Comparison of ENCODE assay signal across 29 cellular contexts in genomic region chr7:109351493-109351892, GRCh38.
"Had no signal": no experiment of that assay in that cellular context is flagged by ENCODE, and none has a peak within 500 bp of the region (broad histone marks: within the 10 kb centered on the region; RNA-seq: fewer than 3 reads in every experiment).

No MANE protein-coding gene starts in this region.

- H3K9me3 Mint-ChIP-seq: stimulated activated naive CD8-positive, alpha-beta T cell treated with anti-CD3 and anti-CD28 coated beads, Interleukin-15, Interleukin-2, amounts not matched to agents 100 ng/mL and 50 ng/mL, for 24 hours; type B pancreatic cell had no signal

- H3K4me1 Mint-ChIP-seq: stimulated activated effector memory CD8-positive, alpha-beta T cell treated with anti-CD3 and anti-CD28 coated beads, Interleukin-12 subunit alpha, Interleukin-12 subunit beta, amount 100 ng/mL, for 72 hours; stimulated activated memory B cell treated with anti-CD40 and anti-IgM and Interleukin-4, amounts not matched to agents 10 μg/mL and 1 μg/mL and 100 μg/mL, for 72 hours; stimulated activated naive B cell treated with anti-CD40 and anti-IgM and Interleukin-4, amounts not matched to agents 10 μg/mL and 1 μg/mL and 100 μg/mL, for 72 hours; stimulated activated naive CD8-positive, alpha-beta T cell treated with anti-CD3 and anti-CD28 coated beads, Interleukin-15, amount 100 ng/mL, for 72 hours had no signal

- H3K36me3 Mint-ChIP-seq: stimulated activated effector memory CD8-positive, alpha-beta T cell treated with anti-CD3 and anti-CD28 coated beads, Interleukin-12 subunit alpha, Interleukin-12 subunit beta, amount 100 ng/mL, for 72 hours; stimulated activated memory B cell treated with anti-CD40 and anti-IgM and Interleukin-4, amounts not matched to agents 10 μg/mL and 1 μg/mL and 100 μg/mL, for 72 hours; stimulated activated naive B cell treated with anti-CD40 and anti-IgM and Interleukin-4, amounts not matched to agents 10 μg/mL and 1 μg/mL and 100 μg/mL, for 72 hours; type B pancreatic cell had no signal

- H3K36me3 ChIP-seq: stomach, suprapubic skin, thoracic aorta, thyroid gland, tibial artery, tibial nerve, transverse colon, upper lobe of left lung, upper lobe of right lung, uterus, vagina had no signal

- ATAC-seq: stimulated activated effector memory CD8-positive, alpha-beta T cell treated with anti-CD3 and anti-CD28 coated beads, Interleukin-12 subunit alpha, Interleukin-12 subunit beta, amount 100 ng/mL, for 72 hours; stimulated activated memory B cell treated with anti-CD40 and anti-IgM and Interleukin-4, amounts not matched to agents 10 μg/mL and 1 μg/mL and 100 μg/mL, for 72 hours; stimulated activated naive B cell treated with anti-CD40 and anti-IgM and Interleukin-4, amounts not matched to agents 10 μg/mL and 1 μg/mL and 100 μg/mL, for 72 hours; stimulated activated naive CD8-positive, alpha-beta T cell treated with anti-CD3 and anti-CD28 coated beads, Interleukin-15, amount 100 ng/mL, for 72 hours; stimulated activated naive CD8-positive, alpha-beta T cell treated with anti-CD3 and anti-CD28 coated beads, Interleukin-15, Interleukin-2, amounts not matched to agents 100 U/mL and 50 U/mL, for 24 hours; upper lobe of right lung had no signal

- H3K9me3 ChIP-seq: stomach, suprapubic skin, testis, thoracic aorta, thyroid gland, tibial artery, tibial nerve, transverse colon, upper lobe of left lung, upper lobe of right lung, uterus, vagina had no signal

- H3K27ac ChIP-seq: stomach, suprapubic skin, testis, thoracic aorta, thyroid gland, tibial artery, tibial nerve, transverse colon, upper lobe of left lung, upper lobe of right lung, uterus, vagina had no signal

- H3K4me3 Mint-ChIP-seq: stimulated activated effector memory CD8-positive, alpha-beta T cell treated with anti-CD3 and anti-CD28 coated beads, Interleukin-12 subunit alpha, Interleukin-12 subunit beta, amount 100 ng/mL, for 72 hours; stimulated activated memory B cell treated with anti-CD40 and anti-IgM and Interleukin-4, amounts not matched to agents 10 μg/mL and 1 μg/mL and 100 μg/mL, for 72 hours; stimulated activated naive B cell treated with anti-CD40 and anti-IgM and Interleukin-4, amounts not matched to agents 10 μg/mL and 1 μg/mL and 100 μg/mL, for 72 hours; stimulated activated naive CD8-positive, alpha-beta T cell treated with anti-CD3 and anti-CD28 coated beads, Interleukin-15, amount 100 ng/mL, for 72 hours; stimulated activated naive CD8-positive, alpha-beta T cell treated with anti-CD3 and anti-CD28 coated beads, Interleukin-15, Interleukin-2, amounts not matched to agents 100 ng/mL and 50 ng/mL, for 24 hours; type B pancreatic cell had no signal

- H3K4me3 ChIP-seq: stomach, suprapubic skin, testis, thoracic aorta, thyroid gland, tibial artery, tibial nerve, transverse colon, upper lobe of left lung, upper lobe of right lung, uterus, vagina had no signal

- H3K27me3 Mint-ChIP-seq: stimulated activated memory B cell treated with anti-CD40 and anti-IgM and Interleukin-4, amounts not matched to agents 10 μg/mL and 1 μg/mL and 100 μg/mL, for 72 hours; stimulated activated naive B cell treated with anti-CD40 and anti-IgM and Interleukin-4, amounts not matched to agents 10 μg/mL and 1 μg/mL and 100 μg/mL, for 72 hours; stimulated activated naive CD8-positive, alpha-beta T cell treated with anti-CD3 and anti-CD28 coated beads, Interleukin-15, amount 100 ng/mL, for 72 hours; stimulated activated naive CD8-positive, alpha-beta T cell treated with anti-CD3 and anti-CD28 coated beads, Interleukin-15, Interleukin-2, amounts not matched to agents 100 ng/mL and 50 ng/mL, for 24 hours; type B pancreatic cell had no signal

- DNase-seq: stimulated activated CD4-positive, alpha-beta T cell treated with anti-CD3 and anti-CD28 coated beads, Interleukin-2, amount 100 ng/mL, for 48 hours; stimulated activated CD4-positive, alpha-beta T cell treated with anti-CD3 and anti-CD28 coated beads, Interleukin-4, amount 100 ng/mL, for 1 hour; stimulated activated CD4-positive, alpha-beta T cell treated with anti-CD3 and anti-CD28 coated beads, Interleukin-4, amount 100 ng/mL, for 24 hours; stimulated activated CD4-positive, alpha-beta T cell treated with anti-CD3 and anti-CD28 coated beads, Interleukin-4, amount 100 ng/mL, for 4 hours; stimulated activated CD8-positive, alpha-beta memory T cell treated with anti-CD3 and anti-CD28 coated beads, Interleukin-4, amount 100 ng/mL, for 48 hours; stimulated activated naive B cell treated with anti-CD40 and anti-IgM and Interleukin-4, amounts not matched to agents 10 μg/mL and 1 μg/mL and 100 μg/mL, for 72 hours; stimulated activated naive CD4-positive, alpha-beta T cell; stimulated activated naive CD4-positive, alpha-beta T cell treated with Interleukin-2 at 50 U/mL for 16 hours; stimulated activated naive CD8-positive, alpha-beta T cell treated with anti-CD3 and anti-CD28 coated beads, Interleukin-15, amount 100 ng/mL, for 72 hours; stimulated activated naive CD8-positive, alpha-beta T cell treated with anti-CD3 and anti-CD28 coated beads, Interleukin-15, Interleukin-2, amounts not matched to agents 100 U/mL and 50 U/mL, for 24 hours; stomach; substantia nigra; testis; thyroid gland; tibial artery; transverse colon; trophoblast cell; upper lobe of left lung; upper lobe of right lung; uterus had no signal

- FAIRE-seq: urothelium cell line had no signal

- H3K4me1 ChIP-seq: stomach, suprapubic skin, testis, thyroid gland, tibial artery, tibial nerve, transverse colon, upper lobe of left lung, upper lobe of right lung, uterus, vagina had no signal

- H3K27me3 ChIP-seq: stomach, suprapubic skin, testis, thyroid gland, tibial artery, tibial nerve, transverse colon, upper lobe of left lung, upper lobe of right lung, uterus, vagina had no signal

- H3K27ac Mint-ChIP-seq: stimulated activated effector memory CD8-positive, alpha-beta T cell treated with anti-CD3 and anti-CD28 coated beads, Interleukin-12 subunit alpha, Interleukin-12 subunit beta, amount 100 ng/mL, for 72 hours; stimulated activated memory B cell treated with anti-CD40 and anti-IgM and Interleukin-4, amounts not matched to agents 10 μg/mL and 1 μg/mL and 100 μg/mL, for 72 hours; stimulated activated naive B cell treated with anti-CD40 and anti-IgM and Interleukin-4, amounts not matched to agents 10 μg/mL and 1 μg/mL and 100 μg/mL, for 72 hours; stimulated activated naive CD8-positive, alpha-beta T cell treated with anti-CD3 and anti-CD28 coated beads, Interleukin-15, amount 100 ng/mL, for 72 hours; stimulated activated naive CD8-positive, alpha-beta T cell treated with anti-CD3 and anti-CD28 coated beads, Interleukin-15, Interleukin-2, amounts not matched to agents 100 ng/mL and 50 ng/mL, for 24 hours; type B pancreatic cell had no signal
